ENCODE assay signal across 8 cellular contexts in the genomic region with DNA sequence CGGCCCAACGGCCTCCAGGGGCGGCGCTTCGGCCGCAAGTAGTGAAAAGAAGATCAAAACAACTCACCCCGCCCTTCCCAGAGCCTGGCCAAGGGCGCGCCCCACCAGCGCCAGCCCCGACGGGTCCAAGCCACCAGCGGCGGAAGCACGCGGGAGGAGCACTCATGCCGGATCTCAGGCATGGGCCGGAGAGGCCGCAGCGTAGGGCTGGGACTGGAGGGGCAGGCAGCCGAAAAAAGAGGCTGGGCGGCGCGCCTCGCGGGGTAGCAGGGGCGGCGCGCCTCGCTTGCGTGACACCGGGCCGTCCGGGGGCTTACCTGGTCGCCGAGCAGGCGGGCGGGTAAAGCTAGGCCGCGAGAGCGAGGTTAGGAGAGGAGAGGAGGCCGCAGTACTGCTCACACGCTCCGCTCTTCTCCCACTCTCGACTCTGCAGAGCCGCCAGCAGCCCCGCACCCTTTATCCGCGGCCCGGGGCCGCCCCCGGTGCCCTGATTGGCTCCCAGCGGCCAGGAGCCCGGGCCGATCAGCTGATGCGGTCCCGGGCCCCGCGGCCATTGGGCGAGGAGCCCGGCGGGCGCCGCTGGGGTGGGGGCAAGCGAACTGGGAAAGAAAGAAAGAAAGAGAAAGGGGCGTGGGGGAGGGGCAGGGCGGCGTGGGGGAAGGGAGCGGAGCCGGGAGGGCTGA. TPM values are rescaled to one million over a fixed set of nuclear protein-coding genes. Genes with fewer than 3 reads are reported as not detected.
DNase-seq lines count a peak whose midpoint lies in the region; ATAC-seq and TF ChIP-seq lines count a peak whose summit lies in the region.

A gene (minus strand): TSS at position 429 of the 683 bp plus-strand sequence. CDS start 3,053 bp downstream, outside the sequence.

- H3K36me3 Mint-ChIP-seq in chondrocyte (ENCODE audit: low read depth) = peaks cover 18% of the 10 kb centered on the region

- peak within 1 kb of the TSS; percentile 96 for H3K27ac Mint-ChIP-seq in chondrocyte (ENCODE audit: unreplicated experiment)

- peaks cover 22% of the 10 kb centered on the region for H3K4me1 Mint-ChIP-seq in chondrocyte (ENCODE audit: low read depth)

- no peaks in the 10 kb centered on the region for H3K27me3 Mint-ChIP-seq in chondrocyte (ENCODE audit: low read depth)

- ATAC-seq in HG03175 (IDR thresholded peaks at IDR 0.05; ENCODE audit: unreplicated experiment) = peak; percentile 84
- ATAC-seq in activated CD4-positive, CD25-positive, alpha-beta regulatory T cell treated with anti-CD3 and anti-CD28 coated beads, Interleukin-2, amount 50 U/mL, for 24 hours = peak; percentile 79 to 83

- H3K27me3 ChIP-seq in kidney epithelial cell (ENCODE audit: control insufficient read depth, insufficient read depth, low read length) = no peaks in the 10 kb centered on the region

- in situ Hi-C loops in GM18951 (cut with MboI; ENCODE audit: low sequenced_read_pairs, unreplicated experiment) = loop anchor here (10.0 kb wide), 1 partner anchor 307 kb away; no protein-coding TSS in a partner anchor

- TF ChIP-seq CTCF in chondrocyte (IDR thresholded peaks at IDR 0.05) (peak; percentile 41), kidney epithelial cell (IDR thresholded peaks at IDR 0.05; ENCODE audit: insufficient read depth, low read length, poor library complexity, severe bottlenecking) (no peak)

- H3K9me3 Mint-ChIP-seq in chondrocyte (ENCODE audit: low read depth) = no peaks in the 10 kb centered on the region

- H3K36me3 ChIP-seq in kidney epithelial cell (ENCODE audit: control insufficient read depth, insufficient read depth, low read length) = no peaks in the 10 kb centered on the region

- TF ChIP-seq POLR2A in GM18951 (IDR thresholded peaks at IDR 0.05; ENCODE audit: extremely low read depth, insufficient read depth, insufficient read length) = peak; percentile 88

- peak within 1 kb of the TSS; percentile 87 for H3K4me3 ChIP-seq in kidney epithelial cell (ENCODE audit: low read depth, low read length)

- DNase-seq in AG08395 (ENCODE audit: low spot score) (peak; percentile 96), NCI-H2227 (lab: John Stamatoyannopoulos, UW; ENCODE audit: unreplicated experiment) (peak; percentile 98), chondrocyte (ENCODE audit: low spot score) (peak; percentile 94), kidney epithelial cell (ENCODE audit: low read depth) (peak; percentile 56)
- DNase-seq in stimulated activated CD4-positive, alpha-beta T cell treated with anti-CD3 and anti-CD28 coated beads, Interleukin-15, amount 100 ng/mL, for 24 hours = peak; percentile 80

- peak within 1 kb of the TSS; percentile 99 for H3K4me3 Mint-ChIP-seq in chondrocyte (ENCODE audit: unreplicated experiment)

RNA-seq across cellular contexts. Expression of the gene that starts here (rescaled TPM):
- total RNA-seq in chondrocyte (79.1 to 122 TPM (median 94.4 TPM) in 3 replicates), kidney epithelial cell (161 and 175 TPM in 2 replicates)

Comparison
In these comparisons a context has a peak if more than half of its experiments do, and no peak if none do; other contexts are left out.
1. Peak in every context shown above with its lines: DNase-seq, ATAC-seq and H3K4me3 ChIP-seq.